1 cellular context compared by ENCODE assay signal in genomic region chr7:32088336-32088975, GRCh38.
TF ChIP-seq lines count a peak whose summit lies in the region.

No MANE protein-coding gene starts in this region.

TF ChIP-seq in WTC11, 78 proteins besides CTCF, POLR2A, EP300 and RAD21 (continued from another document):
- TF ChIP-seq ERG (CRISPR knock-in tag; IDR thresholded peaks at IDR 0.05) (no peak), TP53 (CRISPR knock-in tag; IDR thresholded peaks at IDR 0.05) (no peak), ZNF423 (CRISPR knock-in tag; IDR thresholded peaks at IDR 0.05) (no peak), CREM (CRISPR knock-in tag; IDR thresholded peaks at IDR 0.05) (no peak), ZNF671 (CRISPR knock-in tag; IDR thresholded peaks at IDR 0.05) (no peak), ETV6 (CRISPR knock-in tag; IDR thresholded peaks at IDR 0.05) (no peak), PRRX2 (CRISPR knock-in tag; IDR thresholded peaks at IDR 0.05) (no peak), ZNF512 (CRISPR knock-in tag; IDR thresholded peaks at IDR 0.05; ENCODE audit: borderline replicate concordance) (no peak), ZNF416 (CRISPR knock-in tag; IDR thresholded peaks at IDR 0.05) (no peak)
- TF ChIP-seq, protein P1, sequence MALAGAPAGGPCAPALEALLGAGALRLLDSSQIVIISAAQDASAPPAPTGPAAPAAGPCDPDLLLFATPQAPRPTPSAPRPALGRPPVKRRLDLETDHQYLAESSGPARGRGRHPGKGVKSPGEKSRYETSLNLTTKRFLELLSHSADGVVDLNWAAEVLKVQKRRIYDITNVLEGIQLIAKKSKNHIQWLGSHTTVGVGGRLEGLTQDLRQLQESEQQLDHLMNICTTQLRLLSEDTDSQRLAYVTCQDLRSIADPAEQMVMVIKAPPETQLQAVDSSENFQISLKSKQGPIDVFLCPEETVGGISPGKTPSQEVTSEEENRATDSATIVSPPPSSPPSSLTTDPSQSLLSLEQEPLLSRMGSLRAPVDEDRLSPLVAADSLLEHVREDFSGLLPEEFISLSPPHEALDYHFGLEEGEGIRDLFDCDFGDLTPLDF (CRISPR knock-in tag; IDR thresholded peaks at IDR 0.05) = no peak
- TF ChIP-seq, protein P2, sequence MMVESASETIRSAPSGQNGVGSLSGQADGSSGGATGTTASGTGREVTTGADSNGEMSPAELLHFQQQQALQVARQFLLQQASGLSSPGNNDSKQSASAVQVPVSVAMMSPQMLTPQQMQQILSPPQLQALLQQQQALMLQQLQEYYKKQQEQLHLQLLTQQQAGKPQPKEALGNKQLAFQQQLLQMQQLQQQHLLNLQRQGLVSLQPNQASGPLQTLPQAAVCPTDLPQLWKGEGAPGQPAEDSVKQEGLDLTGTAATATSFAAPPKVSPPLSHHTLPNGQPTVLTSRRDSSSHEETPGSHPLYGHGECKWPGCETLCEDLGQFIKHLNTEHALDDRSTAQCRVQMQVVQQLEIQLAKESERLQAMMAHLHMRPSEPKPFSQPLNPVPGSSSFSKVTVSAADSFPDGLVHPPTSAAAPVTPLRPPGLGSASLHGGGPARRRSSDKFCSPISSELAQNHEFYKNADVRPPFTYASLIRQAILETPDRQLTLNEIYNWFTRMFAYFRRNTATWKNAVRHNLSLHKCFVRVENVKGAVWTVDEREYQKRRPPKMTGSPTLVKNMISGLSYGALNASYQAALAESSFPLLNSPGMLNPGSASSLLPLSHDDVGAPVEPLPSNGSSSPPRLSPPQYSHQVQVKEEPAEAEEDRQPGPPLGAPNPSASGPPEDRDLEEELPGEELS (CRISPR knock-in tag; IDR thresholded peaks at IDR 0.05) = no peak
- TF ChIP-seq, protein P3, sequence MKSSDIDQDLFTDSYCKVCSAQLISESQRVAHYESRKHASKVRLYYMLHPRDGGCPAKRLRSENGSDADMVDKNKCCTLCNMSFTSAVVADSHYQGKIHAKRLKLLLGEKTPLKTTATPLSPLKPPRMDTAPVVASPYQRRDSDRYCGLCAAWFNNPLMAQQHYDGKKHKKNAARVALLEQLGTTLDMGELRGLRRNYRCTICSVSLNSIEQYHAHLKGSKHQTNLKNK (CRISPR knock-in tag; IDR thresholded peaks at IDR 0.05) = no peak
- TF ChIP-seq, protein P4, sequence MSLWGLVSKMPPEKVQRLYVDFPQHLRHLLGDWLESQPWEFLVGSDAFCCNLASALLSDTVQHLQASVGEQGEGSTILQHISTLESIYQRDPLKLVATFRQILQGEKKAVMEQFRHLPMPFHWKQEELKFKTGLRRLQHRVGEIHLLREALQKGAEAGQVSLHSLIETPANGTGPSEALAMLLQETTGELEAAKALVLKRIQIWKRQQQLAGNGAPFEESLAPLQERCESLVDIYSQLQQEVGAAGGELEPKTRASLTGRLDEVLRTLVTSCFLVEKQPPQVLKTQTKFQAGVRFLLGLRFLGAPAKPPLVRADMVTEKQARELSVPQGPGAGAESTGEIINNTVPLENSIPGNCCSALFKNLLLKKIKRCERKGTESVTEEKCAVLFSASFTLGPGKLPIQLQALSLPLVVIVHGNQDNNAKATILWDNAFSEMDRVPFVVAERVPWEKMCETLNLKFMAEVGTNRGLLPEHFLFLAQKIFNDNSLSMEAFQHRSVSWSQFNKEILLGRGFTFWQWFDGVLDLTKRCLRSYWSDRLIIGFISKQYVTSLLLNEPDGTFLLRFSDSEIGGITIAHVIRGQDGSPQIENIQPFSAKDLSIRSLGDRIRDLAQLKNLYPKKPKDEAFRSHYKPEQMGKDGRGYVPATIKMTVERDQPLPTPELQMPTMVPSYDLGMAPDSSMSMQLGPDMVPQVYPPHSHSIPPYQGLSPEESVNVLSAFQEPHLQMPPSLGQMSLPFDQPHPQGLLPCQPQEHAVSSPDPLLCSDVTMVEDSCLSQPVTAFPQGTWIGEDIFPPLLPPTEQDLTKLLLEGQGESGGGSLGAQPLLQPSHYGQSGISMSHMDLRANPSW (CRISPR knock-in tag; conservative IDR thresholded peaks at IDR 0.05; ENCODE audit: low read depth) = no peak
- TF ChIP-seq, protein P5, sequence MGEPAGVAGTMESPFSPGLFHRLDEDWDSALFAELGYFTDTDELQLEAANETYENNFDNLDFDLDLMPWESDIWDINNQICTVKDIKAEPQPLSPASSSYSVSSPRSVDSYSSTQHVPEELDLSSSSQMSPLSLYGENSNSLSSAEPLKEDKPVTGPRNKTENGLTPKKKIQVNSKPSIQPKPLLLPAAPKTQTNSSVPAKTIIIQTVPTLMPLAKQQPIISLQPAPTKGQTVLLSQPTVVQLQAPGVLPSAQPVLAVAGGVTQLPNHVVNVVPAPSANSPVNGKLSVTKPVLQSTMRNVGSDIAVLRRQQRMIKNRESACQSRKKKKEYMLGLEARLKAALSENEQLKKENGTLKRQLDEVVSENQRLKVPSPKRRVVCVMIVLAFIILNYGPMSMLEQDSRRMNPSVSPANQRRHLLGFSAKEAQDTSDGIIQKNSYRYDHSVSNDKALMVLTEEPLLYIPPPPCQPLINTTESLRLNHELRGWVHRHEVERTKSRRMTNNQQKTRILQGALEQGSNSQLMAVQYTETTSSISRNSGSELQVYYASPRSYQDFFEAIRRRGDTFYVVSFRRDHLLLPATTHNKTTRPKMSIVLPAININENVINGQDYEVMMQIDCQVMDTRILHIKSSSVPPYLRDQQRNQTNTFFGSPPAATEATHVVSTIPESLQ (CRISPR knock-in tag; IDR thresholded peaks at IDR 0.05) = no peak
